17 cellular contexts compared by ENCODE assay signal in genomic region chr19:47437500-47437899, GRCh38. TPM values are rescaled to one million over a fixed set of nuclear protein-coding genes. Genes with fewer than 3 reads are reported as not detected.
"Had no signal": no experiment of that assay in that cellular context is flagged by ENCODE, and none has a peak within 500 bp of the region (broad histone marks: within the 10 kb centered on the region; RNA-seq: fewer than 3 reads in every experiment).

No MANE protein-coding gene starts in this region.

- H3K4me3 Mint-ChIP-seq: activated CD4-positive, alpha-beta memory T cell treated with anti-CD3 and anti-CD28 coated beads for 36 hours; activated CD4-positive, alpha-beta T cell treated with anti-CD3 and anti-CD28 coated beads for 36 hours; activated T-cell treated with anti-CD3 and anti-CD28 coated beads, Interleukin-2, amount 50 U/mL, for 24 hours; immature natural killer cell; stimulated activated effector memory CD8-positive, alpha-beta T cell treated with anti-CD3 and anti-CD28 coated beads, Interleukin-12 subunit alpha, Interleukin-12 subunit beta, amount 100 ng/mL, for 72 hours had no signal

- H3K36me3 Mint-ChIP-seq: activated CD4-positive, alpha-beta memory T cell treated with anti-CD3 and anti-CD28 coated beads for 36 hours; activated naive CD4-positive, alpha-beta T cell treated with anti-CD3 and anti-CD28 coated beads, Interleukin-2, amount 50 U/mL, for 72 hours; immature natural killer cell; stimulated activated effector memory CD8-positive, alpha-beta T cell treated with anti-CD3 and anti-CD28 coated beads, Interleukin-12 subunit alpha, Interleukin-12 subunit beta, amount 100 ng/mL, for 72 hours had no signal

- H3K27ac ChIP-seq: body of pancreas, thyroid gland, WERI-Rb-1 had no signal

- H3K4me3 ChIP-seq: body of pancreas, lung, thyroid gland had no signal

- H3K27ac Mint-ChIP-seq: activated CD4-positive, alpha-beta memory T cell treated with anti-CD3 and anti-CD28 coated beads for 36 hours; activated CD4-positive, alpha-beta T cell treated with anti-CD3 and anti-CD28 coated beads for 36 hours; stimulated activated effector memory CD8-positive, alpha-beta T cell treated with anti-CD3 and anti-CD28 coated beads, Interleukin-12 subunit alpha, Interleukin-12 subunit beta, amount 100 ng/mL, for 72 hours had no signal

- H3K9me3 ChIP-seq: body of pancreas, thyroid gland had no signal

- H3K9me3 Mint-ChIP-seq: activated CD4-positive, alpha-beta memory T cell treated with anti-CD3 and anti-CD28 coated beads for 36 hours; activated naive CD4-positive, alpha-beta T cell treated with anti-CD3 and anti-CD28 coated beads, Interleukin-2, amount 50 U/mL, for 72 hours; activated T-cell treated with anti-CD3 and anti-CD28 coated beads, Interleukin-2, amount 50 U/mL, for 24 hours; stimulated activated effector memory CD8-positive, alpha-beta T cell treated with anti-CD3 and anti-CD28 coated beads, Interleukin-12 subunit alpha, Interleukin-12 subunit beta, amount 100 ng/mL, for 72 hours had no signal

- H3K36me3 ChIP-seq: thyroid gland had no signal

- DNase-seq: activated CD4-positive, alpha-beta memory T cell treated with anti-CD3 and anti-CD28 coated beads for 36 hours; activated CD4-positive, alpha-beta T cell treated with anti-CD3 and anti-CD28 coated beads for 36 hours; activated effector memory CD4-positive, alpha-beta T cell treated with anti-CD3 and anti-CD28 coated beads, Interleukin-2, amount 50 U/mL, for 16 hours; activated T-cell treated with anti-CD3 and anti-CD28 coated beads, Interleukin-2, amount 50 U/mL, for 24 hours; body of pancreas; cortex of kidney; effector memory CD4-positive, alpha-beta T cell; foreskin melanocyte; head of caudate nucleus; immature natural killer cell; midbrain; thyroid gland; WERI-Rb-1 had no signal

- H3K27me3 ChIP-seq: body of pancreas, thyroid gland had no signal

- H3K4me1 ChIP-seq: body of pancreas, thyroid gland had no signal

RNA-seq across cellular contexts. Expression of gene MEIS3, which starts 18.2 kb away (rescaled TPM):
- total RNA-seq: T-helper 1 cell treated with Interleukin-12 subunit alpha and Interleukin-12 subunit beta and Interleukin-4 antibody, amounts not matched to agents 30 ng/mL and 1 ng/mL, for 36 hours had no signal
- polyA plus RNA-seq: immature natural killer cell had no signal

RNA-seq across cellular contexts. Expression of gene SLC8A2, which starts 34.2 kb away (rescaled TPM):
- total RNA-seq: T-helper 1 cell treated with Interleukin-12 subunit alpha and Interleukin-12 subunit beta and Interleukin-4 antibody, amounts not matched to agents 30 ng/mL and 1 ng/mL, for 36 hours had no signal
- polyA plus RNA-seq: immature natural killer cell had no signal
